ENCODE assay signal across 25 cellular contexts in the genomic region with DNA sequence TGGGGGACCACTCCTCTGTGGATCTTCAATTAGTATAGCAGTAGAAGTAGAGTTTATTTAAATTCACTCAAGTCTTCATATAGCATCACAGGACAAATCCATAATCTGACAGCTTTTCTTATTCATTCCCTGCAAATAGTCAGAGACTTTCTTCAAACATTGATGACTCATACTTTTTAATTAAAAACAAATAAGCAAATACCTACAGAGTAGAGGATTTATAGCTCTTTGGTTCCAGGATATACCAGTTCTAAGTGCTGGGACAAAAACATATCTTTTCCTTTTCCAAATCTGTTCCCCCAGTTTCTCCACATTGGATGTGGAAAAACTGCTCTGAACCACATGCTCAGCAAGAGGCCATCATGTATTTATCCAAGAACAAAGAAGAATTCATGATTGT. TPM values are rescaled to one million over a fixed set of nuclear protein-coding genes. Genes with fewer than 3 reads are reported as not detected.
DNase-seq lines count a peak whose midpoint lies in the region; ATAC-seq, FAIRE-seq and TF ChIP-seq lines count a peak whose summit lies in the region.
"Had no signal": no experiment of that assay in that cellular context is flagged by ENCODE, and none has a peak within 500 bp of the region (broad histone marks: within the 10 kb centered on the region; RNA-seq: fewer than 3 reads in every experiment).

No MANE protein-coding gene starts in this region.

- peaks cover 7% of the 10 kb centered on the region for H3K4me1 Mint-ChIP-seq in astrocyte (ENCODE audit: low read depth, unreplicated experiment)
- H3K4me1 Mint-ChIP-seq in activated naive CD4-positive, alpha-beta T cell treated with anti-CD3 and anti-CD28 coated beads, Interleukin-2, amount 10 ng/mL, durations not matched to agents 7 days and 5 days, result no peaks in the 10 kb centered on the region
- H3K4me1 Mint-ChIP-seq: IgD-negative memory B cell, neural progenitor cell had no signal

- H3K79me2 ChIP-seq in HCT116 (ENCODE audit: insufficient read depth, low read length), result no peaks in the 10 kb centered on the region
- H3K79me2 ChIP-seq in astrocyte (ENCODE audit: insufficient read depth, low read length), result no peaks in the 10 kb centered on the region

- H4K20me1 ChIP-seq in HCT116 (ENCODE audit: insufficient read depth) (no peaks in the 10 kb centered on the region), astrocyte (ENCODE audit: insufficient read depth, low read length) (no peaks in the 10 kb centered on the region)

- no peak overlapping the region for H3K4me3 Mint-ChIP-seq in astrocyte (ENCODE audit: unreplicated experiment)
- H3K4me3 Mint-ChIP-seq in activated naive CD4-positive, alpha-beta T cell treated with anti-CD3 and anti-CD28 coated beads, Interleukin-2, amount 10 ng/mL, durations not matched to agents 7 days and 5 days, result no peak overlapping the region
- H3K4me3 Mint-ChIP-seq: activated T-cell treated with anti-CD3 and anti-CD28 coated beads, Interleukin-2, amount 50 U/mL, for 4 hours; IgD-negative memory B cell; neural progenitor cell had no signal

- H3K27me3 Mint-ChIP-seq in astrocyte (ENCODE audit: low read depth, unreplicated experiment), result no peaks in the 10 kb centered on the region
- H3K27me3 Mint-ChIP-seq in activated naive CD4-positive, alpha-beta T cell treated with anti-CD3 and anti-CD28 coated beads, Interleukin-2, amount 10 ng/mL, durations not matched to agents 7 days and 5 days, result no peaks in the 10 kb centered on the region
- H3K27me3 Mint-ChIP-seq: IgD-negative memory B cell had no signal

- H3K9me3 Mint-ChIP-seq in astrocyte (ENCODE audit: unreplicated experiment), result peaks cover 1% of the 10 kb centered on the region
- peaks cover 6% of the 10 kb centered on the region for H3K9me3 Mint-ChIP-seq in activated naive CD4-positive, alpha-beta T cell treated with anti-CD3 and anti-CD28 coated beads, Interleukin-2, amount 10 ng/mL, durations not matched to agents 7 days and 5 days

- DNase-seq in AG10803 (ENCODE audit: low read depth), result peak; percentile 36
- no peak for DNase-seq in HCT116 (ENCODE audit: low read depth, low spot score)
- DNase-seq in astrocyte (ENCODE audit: low read depth), result peak; percentile 16
- peak; percentile 28 to 58 for DNase-seq in foreskin fibroblast
- no peak for DNase-seq in gastrocnemius medialis
- DNase-seq in DMS153 (lab: John Stamatoyannopoulos, UW), result no peak
- no peak for DNase-seq in activated naive CD4-positive, alpha-beta T cell treated with anti-CD3 and anti-CD28 coated beads, Interleukin-2, amount 10 ng/mL, durations not matched to agents 7 days and 5 days
- no peak for DNase-seq in sciatic nerve (ENCODE audit: low spot score)
- DNase-seq: activated CD4-positive, alpha-beta T cell treated with anti-CD3 and anti-CD28 coated beads for 48 hours; activated T-cell treated with anti-CD3 and anti-CD28 coated beads, Interleukin-2, amount 50 U/mL, for 4 hours; cortex of kidney; DND-41; heart right ventricle; MM.1S; NCI-H1417 treated with DMSO at 0.1 percent for 48 hours; NCI-H2107; NCI-H510A; Peyer's patch; SJCRH30; T-helper 2 cell had no signal

- no peaks in the 10 kb centered on the region for H3K36me3 Mint-ChIP-seq in astrocyte (ENCODE audit: low read depth, unreplicated experiment)
- H3K36me3 Mint-ChIP-seq in activated naive CD4-positive, alpha-beta T cell treated with anti-CD3 and anti-CD28 coated beads, Interleukin-2, amount 10 ng/mL, durations not matched to agents 7 days and 5 days, result no peaks in the 10 kb centered on the region
- H3K36me3 Mint-ChIP-seq: IgD-negative memory B cell, neural progenitor cell had no signal

- H3K4me3 ChIP-seq in AG10803 (ENCODE audit: low read length), result no peak overlapping the region
- H3K4me3 ChIP-seq in HCT116 (replicated peaks in 1 of 2; ENCODE audit: low read depth in 1 of 2, low read length in 2 of 2), result no peak overlapping the region
- H3K4me3 ChIP-seq in astrocyte (ENCODE audit: insufficient read depth, low read depth, low read length), result no peak overlapping the region
- H3K4me3 ChIP-seq in foreskin fibroblast (ENCODE audit: low read depth in 1 of 2, low read length in 2 of 2), result no peak overlapping the region
- H3K4me3 ChIP-seq in gastrocnemius medialis, result no peak overlapping the region
- H3K4me3 ChIP-seq: cardiac muscle cell, HAP-1, heart right ventricle, neural progenitor cell, Peyer's patch, SJCRH30 had no signal

- H3K4me1 ChIP-seq in HCT116 (ENCODE audit: control insufficient read depth in 1 of 2, insufficient read depth in 2 of 2, low read length in 2 of 2), result no peaks in the 10 kb centered on the region
- H3K4me1 ChIP-seq in astrocyte (ENCODE audit: insufficient read depth, low read length), result peaks cover 4% of the 10 kb centered on the region
- no peaks in the 10 kb centered on the region for H3K4me1 ChIP-seq in gastrocnemius medialis
- H3K4me1 ChIP-seq: HAP-1, Peyer's patch, SJCRH30 had no signal

- no peaks in the 10 kb centered on the region for H3K27me3 ChIP-seq in HCT116 (ENCODE audit: insufficient read depth, low read length)
- no peaks in the 10 kb centered on the region for H3K27me3 ChIP-seq in astrocyte (ENCODE audit: insufficient read depth, low read length)
- no peaks in the 10 kb centered on the region for H3K27me3 ChIP-seq in gastrocnemius medialis
- H3K27me3 ChIP-seq: cardiac muscle cell, heart right ventricle, neural progenitor cell, Peyer's patch, SJCRH30 had no signal

- H3K9me2 ChIP-seq in HCT116 (ENCODE audit: insufficient read depth), result no peaks in the 10 kb centered on the region

- no peak for TF ChIP-seq POLR2A in HCT116 (IDR thresholded peaks at IDR 0.05; ENCODE audit: borderline replicate concordance, extremely low read depth, insufficient read depth, insufficient read length)
- TF ChIP-seq POLR2A in gastrocnemius medialis (IDR thresholded peaks at IDR 0.05), result no peak

- BruUV-seq in HCT116 (replicated peaks; lab: Mats Ljungman, UMichigan), result no TSS peak

- in situ Hi-C loops in gastrocnemius medialis (cut with MboI; ENCODE audit: low sequenced_read_pairs in 4 of 4), result no loop called here

- POLR2A ChIA-PET in HCT116 (lab: Charles Lee), result no interaction called here

- no peak for FAIRE-seq in astrocyte (lab: Jason Lieb, UNC)

- RAD21 ChIA-PET in HCT116 (lab: Charles Lee; ENCODE audit: low non-redundant PET in 1 of 2, low total read pairs in 2 of 2, uncharacterized antibody in 2 of 2, unreplicated experiment in 2 of 2), result no interaction called here

- no peak overlapping the region for H3K27ac Mint-ChIP-seq in astrocyte (ENCODE audit: unreplicated experiment)
- H3K27ac Mint-ChIP-seq in activated naive CD4-positive, alpha-beta T cell treated with anti-CD3 and anti-CD28 coated beads, Interleukin-2, amount 10 ng/mL, durations not matched to agents 7 days and 5 days, result no peak overlapping the region
- H3K27ac Mint-ChIP-seq: IgD-negative memory B cell, neural progenitor cell had no signal

- H3K9me3 ChIP-seq in HCT116 (ENCODE audit: control insufficient read depth in 1 of 2, insufficient read depth in 1 of 2, low read depth in 1 of 2, low read length in 2 of 2) (no peaks in the 10 kb centered on the region), astrocyte (ENCODE audit: insufficient read depth, low read depth, low read length) (no peaks in the 10 kb centered on the region), gastrocnemius medialis (no peaks in the 10 kb centered on the region)
- H3K9me3 ChIP-seq: HAP-1, Peyer's patch, SJCRH30 had no signal

- H3K9ac ChIP-seq in HCT116 (ENCODE audit: low read length), result no peak overlapping the region
- H3K9ac ChIP-seq in astrocyte (ENCODE audit: low read length), result no peak overlapping the region
- H3K9ac ChIP-seq: neural progenitor cell had no signal

- H3K27ac ChIP-seq in HCT116 (ENCODE audit: low read depth, low read length), result no peak overlapping the region; the same call in 1 of the 2 replicates
- H3K27ac ChIP-seq in astrocyte (ENCODE audit: low read depth, low read length), result no peak overlapping the region
- no peak overlapping the region for H3K27ac ChIP-seq in gastrocnemius medialis
- H3K27ac ChIP-seq: cardiac muscle cell, heart right ventricle, neural progenitor cell, Peyer's patch, SJCRH30 had no signal

- no peaks in the 10 kb centered on the region for H3K36me3 ChIP-seq in HCT116 (ENCODE audit: control insufficient read depth in 1 of 2, insufficient read depth in 2 of 2, low read length in 2 of 2)
- no peaks in the 10 kb centered on the region for H3K36me3 ChIP-seq in astrocyte (ENCODE audit: insufficient read depth, low read length)
- no peaks in the 10 kb centered on the region for H3K36me3 ChIP-seq in gastrocnemius medialis
- H3K36me3 ChIP-seq: cardiac muscle cell, HAP-1, heart right ventricle, neural progenitor cell, Peyer's patch, SJCRH30 had no signal

- no peak for TF ChIP-seq RAD21 in HCT116 (IDR thresholded peaks at IDR 0.05; ENCODE audit: low read depth)

- ATAC-seq in HCT116 (no peak), gastrocnemius medialis (no peak), sciatic nerve (no peak)
- ATAC-seq: activated T-cell treated with anti-CD3 and anti-CD28 coated beads, Interleukin-2, amount 50 U/mL, for 4 hours; heart right ventricle had no signal

- CTCF ChIA-PET in HCT116 (lab: Charles Lee), result no interaction called here
- CTCF ChIA-PET in activated naive CD4-positive, alpha-beta T cell treated with anti-CD3 and anti-CD28 coated beads, Interleukin-2, amount 10 ng/mL, durations not matched to agents 7 days and 5 days (lab: Charles Lee), result no interaction called here

- intact Hi-C loops in HCT116 (cut with micrococcal nuclease), result no loop called here
- intact Hi-C loops in gastrocnemius medialis (cut with DNase I; ENCODE audit: low total_unique reads), result no loop called here
- intact Hi-C loops in sciatic nerve (cut with DNase I), result no loop called here

- H2AFZ ChIP-seq in HCT116 (ENCODE audit: low read depth, low read length, poor library complexity, severe bottlenecking), result peak overlapping the region; percentile 62
- H2AFZ ChIP-seq in astrocyte (ENCODE audit: low read depth, low read length), result no peak overlapping the region
- H2AFZ ChIP-seq: neural progenitor cell had no signal

- TF ChIP-seq CTCF in AG10803 (conservative IDR thresholded peaks at IDR 0.05; ENCODE audit: low read length), result no peak
- no peak for TF ChIP-seq CTCF in HCT116 (IDR thresholded peaks at IDR 0.05 in 2 of 3, conservative IDR thresholded peaks at IDR 0.05 in 1 of 3; ENCODE audit: borderline replicate concordance in 1 of 3, insufficient read depth in 1 of 3, low read depth in 2 of 3, low read length in 2 of 3)
- no peak for TF ChIP-seq CTCF in astrocyte (IDR thresholded peaks at IDR 0.05; ENCODE audit: insufficient read depth, low read depth, low read length)
- no peak for TF ChIP-seq CTCF in foreskin fibroblast (IDR thresholded peaks at IDR 0.05; ENCODE audit: low read depth, low read length)
- no peak for TF ChIP-seq CTCF in gastrocnemius medialis (IDR thresholded peaks at IDR 0.05 in 4 of 5, conservative IDR thresholded peaks at IDR 0.05 in 1 of 5)

- H3K4me2 ChIP-seq in HCT116 (ENCODE audit: low read length) (no peak overlapping the region), astrocyte (ENCODE audit: low read length) (no peak overlapping the region)
- H3K4me2 ChIP-seq: neural progenitor cell had no signal

TF ChIP-seq in HCT116, 20 proteins besides CTCF, POLR2A, EP300 and RAD21 (continues in another document):
- no peak for TF ChIP-seq YY1 (IDR thresholded peaks at IDR 0.05; ENCODE audit: extremely low read depth, insufficient replicate concordance, low read depth, low read length)

RNA-seq across cellular contexts. Expression of gene EMCN, which starts 24.1 kb away (rescaled TPM):
- total RNA-seq in HCT116 (2021; ENCODE audit: unreplicated experiment) (not detected), astrocyte (not detected in 2 replicates), gastrocnemius medialis (10 to 100 TPM; 10.8 to 27.5 (median 12.2) TPM), sciatic nerve (58.5 TPM)
- polyA plus RNA-seq in HCT116 (2012), result not detected in 2 replicates
- total RNA-seq: activated CD8-positive, alpha-beta memory T cell treated with anti-CD3 and anti-CD28 coated beads for 36 hours; activated T-cell treated with anti-CD3 and anti-CD28 coated beads, Interleukin-2, amount 50 U/mL, for 4 hours had no signal
- polyA plus RNA-seq: IgD-negative memory B cell had no signal

Comparison
In these comparisons a context has a peak if more than half of its experiments do, and no peak if none do; other contexts are left out.
1. DNase-seq: peak in AG10803 (single experiment), astrocyte (single experiment) and foreskin fibroblast (2 of 2); none in HCT116 (single experiment), gastrocnemius medialis (0 of 2), DMS153 (single experiment), activated naive CD4-positive, alpha-beta T cell treated with anti-CD3 and anti-CD28 coated beads, Interleukin-2, amount 10 ng/mL, durations not matched to agents 7 days and 5 days (single experiment) and sciatic nerve (single experiment).
2. RNA of gene EMCN, which starts 24.1 kb away (total RNA-seq): 58.5 TPM in sciatic nerve (single experiment) and 10.8 to 27.5 TPM in gastrocnemius medialis; not detected in astrocyte and not detected in HCT116 (single experiment); every median in the first group is over 10 times any median in the second.